8 cellular contexts compared by ENCODE assay signal in the genomic region with DNA sequence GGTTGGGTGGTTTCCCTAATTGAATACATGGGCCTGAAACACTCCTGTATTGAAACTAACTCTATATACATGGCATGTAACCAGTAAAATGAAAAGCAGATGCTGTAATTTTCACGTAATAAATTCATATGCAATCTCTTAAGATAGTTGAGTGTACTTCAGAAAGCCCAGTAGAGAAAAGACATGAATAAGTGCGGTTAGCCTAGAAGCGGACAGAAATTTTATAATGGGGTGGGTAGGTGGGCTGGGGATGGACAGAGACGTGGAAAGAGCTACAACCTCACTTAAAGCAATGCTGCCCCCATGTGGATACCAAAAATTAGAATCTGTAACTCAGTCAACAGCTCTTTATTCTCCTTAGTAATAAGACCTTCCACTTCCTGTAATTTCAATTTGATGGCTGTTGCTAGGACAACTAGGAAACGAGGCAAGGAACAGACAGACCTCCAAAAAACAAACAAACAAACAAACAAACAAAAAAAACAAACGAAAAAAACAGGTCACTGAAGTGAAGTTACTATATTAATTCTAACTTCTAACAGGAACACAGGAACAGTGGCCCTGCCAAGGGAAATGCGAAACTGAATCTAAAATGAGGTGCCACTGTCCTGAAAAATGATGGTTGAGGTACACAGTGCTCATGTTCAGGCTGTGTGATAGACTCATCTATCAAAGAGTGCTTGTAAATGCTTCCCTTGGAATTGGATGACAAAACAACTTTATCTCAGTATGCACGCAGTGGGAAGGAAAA.
DNase-seq lines count a peak whose midpoint lies in the region; ATAC-seq and TF ChIP-seq lines count a peak whose summit lies in the region.

No MANE protein-coding gene starts in this region.

- peak overlapping the region; percentile 11; the same call in 1 of the 2 replicates for H2AK5ac ChIP-seq in IMR-90 (ENCODE audit: low read depth, low read length)

- POLR2A ChIA-PET in IMR-90 (lab: Charles Lee; ENCODE audit: unreplicated experiment) = no interaction called here

- H3K14ac ChIP-seq in IMR-90 (replicated peaks; ENCODE audit: low read depth, low read length) = no peak overlapping the region

- H2AFZ ChIP-seq in IMR-90 (replicated peaks; ENCODE audit: low read length, poor library complexity) (no peak overlapping the region), OCI-LY3 (ENCODE audit: low read depth, low read length) (peak overlapping the region; percentile 86)

- peak overlapping the region; percentile 8; the same call in 1 of the 2 replicates for H3K4ac ChIP-seq in IMR-90 (ENCODE audit: low read depth, low read length)

- H3K4me2 ChIP-seq in IMR-90 (ENCODE audit: low read depth, low read length) (peak overlapping the region; percentile 46; the same call in 1 of the 2 replicates), OCI-LY3 (ENCODE audit: low read length) (peak overlapping the region; percentile 72)

- peak overlapping the region; percentile 82; the same call in 1 of the 2 replicates for H3K18ac ChIP-seq in IMR-90 (ENCODE audit: low read depth, low read length)

- H3K4me3 Mint-ChIP-seq in type B pancreatic cell = peak overlapping the region; percentile 17

- peaks cover 23% of the 10 kb centered on the region for H3K4me1 Mint-ChIP-seq in type B pancreatic cell (ENCODE audit: unreplicated experiment)

- no CpG with 5 or more reads among the region's 8 CpGs for WGBS in IMR-90 (ENCODE audit: extremely low coverage in 2 of 2, insufficient read length in 1 of 2), 2 experiments
- WGBS in right lobe of liver (ENCODE audit: insufficient coverage, low coverage, low lambda C conversion rate, missing lambda C conversion rate) = 38% methylated on average over 8 of the region's 8 CpGs

- no peak overlapping the region for H2AK9ac ChIP-seq in IMR-90 (replicated peaks; ENCODE audit: low read depth, low read length, poor library complexity)

- H2BK5ac ChIP-seq in IMR-90 (ENCODE audit: low read depth, low read length, poor library complexity, severe bottlenecking) = peak overlapping the region; percentile 30

- H3K9me3 ChIP-seq in IMR-90 (ENCODE audit: control insufficient read depth, insufficient read depth, low read length) (no peaks in the 10 kb centered on the region), OCI-LY3 (ENCODE audit: insufficient read depth, low read length) (no peaks in the 10 kb centered on the region), right lobe of liver (no peaks in the 10 kb centered on the region)

- H3K36me3 Mint-ChIP-seq in type B pancreatic cell = peaks cover 15% of the 10 kb centered on the region

- H4K8ac ChIP-seq in IMR-90 (ENCODE audit: low read depth in 2 of 2, low read length in 2 of 2) = peak overlapping the region in 1 of 2 experiments; percentile 14; a peak in 1 of 4 replicates

- H4K20me1 ChIP-seq in IMR-90 (ENCODE audit: insufficient read depth, low read length) (peaks cover 4% of the 10 kb centered on the region; the same call in 1 of the 2 replicates), OCI-LY3 (ENCODE audit: insufficient read depth, low read length) (no peaks in the 10 kb centered on the region)

- intact Hi-C loops in IMR-90 (cut with micrococcal nuclease) = loop anchor here (1.0 to 10.0 kb wide), 8 partner anchors 89 to 577 kb away; partner anchors contain the start of gene VPS13A
- intact Hi-C loops in right lobe of liver (cut with DNase I) = no loop called here

- peak; percentile 81 for TF ChIP-seq RAD21 in IMR-90 (IDR thresholded peaks at IDR 0.05; ENCODE audit: low read length)

- H3K9ac ChIP-seq in IMR-90 (ENCODE audit: low read depth, low read length) = no peak overlapping the region; the same call in 1 of the 2 replicates
- peak overlapping the region; percentile 20 for H3K9ac ChIP-seq in OCI-LY3 (ENCODE audit: low read length)

- H3K9me1 ChIP-seq in IMR-90 (ENCODE audit: insufficient read depth, low read length) = no peaks in the 10 kb centered on the region; the same call in none of the 2 replicates

- DNase-seq in Daoy (ENCODE audit: low read depth) (peak; percentile 56), IMR-90 (peak; percentile 81), cerebellar cortex (ENCODE audit: low spot score) (peak; percentile 44), right lobe of liver (no peak), type B pancreatic cell (ENCODE audit: extremely low spot score, unreplicated experiment) (no peak)

- H3K27me3 Mint-ChIP-seq in type B pancreatic cell = no peaks in the 10 kb centered on the region

- in situ Hi-C loops in IMR-90 (cut with MboI; ENCODE audit: low sequenced_read_pairs) = no loop called here

- peak overlapping the region; percentile 13; the same call in 1 of the 2 replicates for H2BK20ac ChIP-seq in IMR-90 (ENCODE audit: low read depth, low read length)

- H3K27ac Mint-ChIP-seq in type B pancreatic cell = no peak overlapping the region

- peak overlapping the region; percentile 52; the same call in 1 of the 2 replicates for H4K5ac ChIP-seq in IMR-90 (ENCODE audit: low read depth, low read length)

- H2BK15ac ChIP-seq in IMR-90 (ENCODE audit: low read depth, low read length) = no peak overlapping the region

- peaks cover 4 to 8% of the 10 kb centered on the region in 2 experiments; a peak in 3 of 4 replicates for H3K79me1 ChIP-seq in IMR-90 (ENCODE audit: low read depth in 1 of 2, low read length in 2 of 2)

- peak overlapping the region; percentile 10; the same call in 1 of the 2 replicates for H3K23ac ChIP-seq in IMR-90 (ENCODE audit: low read depth, low read length)

- TF ChIP-seq CTCF in IMR-90 (conservative IDR thresholded peaks at IDR 0.05; ENCODE audit: low read depth, low read length) (peak; percentile 75), OCI-LY3 (IDR thresholded peaks at IDR 0.05; ENCODE audit: low read depth, low read length) (peak; percentile 79), right lobe of liver (IDR thresholded peaks at IDR 0.05) (peak; percentile 49 to 64 (median 58)), type B pancreatic cell (conservative IDR thresholded peaks at IDR 0.05) (peak; percentile 75)

- H3K4me3 ChIP-seq in IMR-90 (ENCODE audit: insufficient read depth, low read depth, low read length) (no peak overlapping the region), OCI-LY3 (ENCODE audit: low read length) (peak overlapping the region; percentile 65), right lobe of liver (no peak overlapping the region)

- H3K27ac ChIP-seq in IMR-90 (ENCODE audit: insufficient read depth, low read length) (no peak overlapping the region), OCI-LY3 (ENCODE audit: low read length) (0 out of 2 replicates have a peak overlapping the region, but pooled peaks have one; percentile 0), right lobe of liver (no peak overlapping the region)

- ATAC-seq in IMR-90 (ENCODE audit: low read depth) (peak; percentile 69), right lobe of liver (peak; percentile 80 to 94 (median 84)), GM21423 (IDR thresholded peaks at IDR 0.05; ENCODE audit: unreplicated experiment) (no peak), HG02610 (IDR thresholded peaks at IDR 0.05; ENCODE audit: unreplicated experiment) (no peak)

- H3K4me1 ChIP-seq in IMR-90 (ENCODE audit: control insufficient read depth, insufficient read depth, low read length) (peaks cover 5% of the 10 kb centered on the region; the same call in 1 of the 2 replicates), OCI-LY3 (ENCODE audit: low read length) (peaks cover 22% of the 10 kb centered on the region), right lobe of liver (no peaks in the 10 kb centered on the region)

- no peak overlapping the region for H4K91ac ChIP-seq in IMR-90 (ENCODE audit: insufficient read depth, low read depth, low read length)

- no peaks in the 10 kb centered on the region for H3K79me2 ChIP-seq in OCI-LY3 (ENCODE audit: low read length)

- CTCF ChIA-PET in IMR-90 (lab: Yijun Ruan, JAX) = interaction anchor here (0.6 to 2.9 kb wide), 10 partner anchors 8 to 317 kb away, joined by 3 to 23 read pairs (median 4); no protein-coding TSS in a partner anchor

- no peak overlapping the region for H3K56ac ChIP-seq in IMR-90 (ENCODE audit: extremely low read depth, insufficient read depth, low read length)

- peaks cover 3% of the 10 kb centered on the region for H3K9me3 Mint-ChIP-seq in type B pancreatic cell

- TF ChIP-seq POLR2A in IMR-90 (IDR thresholded peaks at IDR 0.05; ENCODE audit: low read depth, low read length) (no peak), right lobe of liver (IDR thresholded peaks at IDR 0.05) (no peak)

- H3K27me3 ChIP-seq in IMR-90 (ENCODE audit: control insufficient read depth, insufficient read depth, low read length) (no peaks in the 10 kb centered on the region), OCI-LY3 (ENCODE audit: low read depth, low read length) (no peaks in the 10 kb centered on the region), right lobe of liver (no peaks in the 10 kb centered on the region)

- no peak overlapping the region for H2BK120ac ChIP-seq in IMR-90 (ENCODE audit: low read depth, low read length)

- dilution Hi-C loops in IMR-90 (cut with HindIII; ENCODE audit: low sequenced_read_pairs, unreplicated experiment) = no loop called here

- no TSS peak for BruUV-seq in IMR-90 (replicated peaks; lab: Mats Ljungman, UMichigan)

- peaks cover 6% of the 10 kb centered on the region; the same call in 1 of the 2 replicates for H3K36me3 ChIP-seq in IMR-90 (ENCODE audit: control insufficient read depth, insufficient read depth, low read length)
- no peaks in the 10 kb centered on the region for H3K36me3 ChIP-seq in OCI-LY3 (replicated peaks; ENCODE audit: low read depth, low read length)
- H3K36me3 ChIP-seq in right lobe of liver = no peaks in the 10 kb centered on the region

TF ChIP-seq in IMR-90, 13 proteins besides CTCF, POLR2A, EP300 and RAD21:
- TF ChIP-seq RCOR1 (IDR thresholded peaks at IDR 0.05; ENCODE audit: insufficient replicate concordance, low read length) (no peak), BHLHE40 (IDR thresholded peaks at IDR 0.05; ENCODE audit: low read depth, low read length) (no peak), SMC3 (IDR thresholded peaks at IDR 0.05; ENCODE audit: low read depth, low read length) (peak; percentile 69)

Comparison
In these comparisons a context has a peak if more than half of its experiments do, and no peak if none do; other contexts are left out.
1. DNase-seq: peak in Daoy (single experiment), IMR-90 (single experiment) and cerebellar cortex (single experiment); none in right lobe of liver (0 of 3) and type B pancreatic cell (single experiment).
2. ATAC-seq: peak in IMR-90 (single experiment) and right lobe of liver (4 of 4); none in GM21423 (single experiment) and HG02610 (single experiment).
3. Peak in every context shown above with its lines, with median percentiles within 50 percentile points of each other: CTCF ChIP-seq.